1 cellular context compared by ENCODE assay signal in genomic region chr9:101418518-101419111, GRCh38.
TF ChIP-seq lines count a peak whose summit lies in the region.

No MANE protein-coding gene starts in this region.

TF ChIP-seq in HepG2, 621 proteins besides CTCF, POLR2A, EP300 and RAD21:
- no peak for TF ChIP-seq ATF7-NPFF (CRISPR knock-in tag; IDR thresholded peaks at IDR 0.05; ENCODE audit: low read depth)
- peak; percentile 37 for TF ChIP-seq HNRNPK (IDR thresholded peaks at IDR 0.05; ENCODE audit: low read depth, low read length, poor library complexity, severe bottlenecking)
TF ChIP-seq in HepG2: peak in this region for 1.
